Comparison of ENCODE assay signal across 8 cellular contexts in genomic region chr2:181573140-181573736, GRCh38.
A peak's percentile ranks its signal among the peaks of the same experiment; 100 is the strongest.
DNase-seq lines count a peak whose midpoint lies in the region; ATAC-seq and TF ChIP-seq lines count a peak whose summit lies in the region.

No MANE protein-coding gene starts in this region.

- H3K27ac ChIP-seq in left lung: no peak overlapping the region

- H3K36me3 ChIP-seq in H7 (replicated peaks; ENCODE audit: control insufficient read depth, insufficient read depth, low read length) (no peaks in the 10 kb centered on the region), left lung (no peaks in the 10 kb centered on the region)

- no peaks in the 10 kb centered on the region for H3K4me1 ChIP-seq in left lung

- intact Hi-C loops in left lung (cut with DNase I): loop anchor here in 1 of 2 donors (10.0 kb wide), 1 partner anchor 142 kb away; no protein-coding TSS in a partner anchor

- ATAC-seq in left lung: no peak
- no peak for ATAC-seq in stimulated activated naive CD8-positive, alpha-beta T cell treated with anti-CD3 and anti-CD28 coated beads, Interleukin-15, Interleukin-2, amounts not matched to agents 100 U/mL and 50 U/mL, for 24 hours
- ATAC-seq in activated CD4-positive, CD25-positive, alpha-beta regulatory T cell treated with anti-CD3 and anti-CD28 coated beads, Interleukin-2, amount 50 U/mL, for 24 hours: no peak

- no peak for DNase-seq in GM13977 (ENCODE audit: low spot score)
- DNase-seq in NCI-H146 treated with DMSO at 0.1 percent for 48 hours (lab: John Stamatoyannopoulos, UW; ENCODE audit: unreplicated experiment): peak; percentile 42
- peak; percentile 52 to 60 for DNase-seq in cardiac fibroblast (ENCODE audit: low read depth in 2 of 2)
- peak; percentile 11 for DNase-seq in non-pigmented ciliary epithelial cell (ENCODE audit: low read depth)
- DNase-seq in H7: no peak
- no peak for DNase-seq in left lung
- no peak for DNase-seq in stimulated activated naive CD8-positive, alpha-beta T cell treated with anti-CD3 and anti-CD28 coated beads, Interleukin-15, Interleukin-2, amounts not matched to agents 100 U/mL and 50 U/mL, for 24 hours

- H3K27me3 ChIP-seq in H7 (ENCODE audit: control insufficient read depth, insufficient read depth, low read length) (no peaks in the 10 kb centered on the region), left lung (peaks cover 0 to 4% of the 10 kb centered on the region in 2 donors)

- H3K9me3 ChIP-seq in left lung: no peaks in the 10 kb centered on the region

- H3K4me3 ChIP-seq in cardiac fibroblast (replicated peaks in 1 of 2; ENCODE audit: low read depth in 2 of 2, low read length in 2 of 2) (no peak overlapping the region), H7 (ENCODE audit: insufficient read depth, low read depth, low read length) (no peak overlapping the region), left lung (no peak overlapping the region)

- in situ Hi-C loops in GM13977 (cut with MboI; ENCODE audit: low pct_unique_long_range_greater_than_20kb, low sequenced_read_pairs, unreplicated experiment): no loop called here

- TF ChIP-seq CTCF in GM13977 (IDR thresholded peaks at IDR 0.05; ENCODE audit: extremely low read depth, insufficient read depth, missing control alignments): peak; percentile 43
- peak; percentile 51 for TF ChIP-seq CTCF in cardiac fibroblast (IDR thresholded peaks at IDR 0.05; ENCODE audit: low read depth, low read length)
- TF ChIP-seq CTCF in left lung (IDR thresholded peaks at IDR 0.05): peak in 1 of 2 donors; percentile 40

Comparison
In these comparisons a context has a peak if more than half of its experiments do, and no peak if none do; other contexts are left out.
1. DNase-seq: peak in NCI-H146 treated with DMSO at 0.1 percent for 48 hours (single experiment), cardiac fibroblast (2 of 2) and non-pigmented ciliary epithelial cell (single experiment); none in GM13977 (single experiment), H7 (single experiment), left lung (0 of 2) and stimulated activated naive CD8-positive, alpha-beta T cell treated with anti-CD3 and anti-CD28 coated beads, Interleukin-15, Interleukin-2, amounts not matched to agents 100 U/mL and 50 U/mL, for 24 hours (single experiment).